ENCODE assay signal across 8 cellular contexts in genomic region chr4:37383579-37384229, GRCh38.
DNase-seq lines count a peak whose midpoint lies in the region; ATAC-seq and TF ChIP-seq lines count a peak whose summit lies in the region.

No MANE protein-coding gene starts in this region.

- no peaks in the 10 kb centered on the region for H3K4me1 ChIP-seq in uterus

- no peak for TF ChIP-seq POLR2A in uterus (IDR thresholded peaks at IDR 0.05)

- H3K27ac ChIP-seq in uterus, result no peak overlapping the region

- no peaks in the 10 kb centered on the region for H3K9me3 ChIP-seq in uterus

- H3K9me3 Mint-ChIP-seq in activated T-cell treated with anti-CD3 and anti-CD28 coated beads, Interleukin-2, amount 50 U/mL, for 24 hours, result no peaks in the 10 kb centered on the region

- H3K27ac Mint-ChIP-seq in activated T-cell treated with anti-CD3 and anti-CD28 coated beads, Interleukin-2, amount 50 U/mL, for 24 hours, result no peak overlapping the region

- TF ChIP-seq CTCF in uterus (IDR thresholded peaks at IDR 0.05), result peak in 2 of 4 experiments; percentile 26 to 32

- peaks cover 15% of the 10 kb centered on the region for H3K27me3 Mint-ChIP-seq in activated T-cell treated with anti-CD3 and anti-CD28 coated beads, Interleukin-2, amount 50 U/mL, for 24 hours

- H3K4me3 ChIP-seq in uterus, result no peak overlapping the region

- no peaks in the 10 kb centered on the region for H3K36me3 Mint-ChIP-seq in activated T-cell treated with anti-CD3 and anti-CD28 coated beads, Interleukin-2, amount 50 U/mL, for 24 hours (ENCODE audit: low read depth)

- H3K4me1 Mint-ChIP-seq in activated T-cell treated with anti-CD3 and anti-CD28 coated beads, Interleukin-2, amount 50 U/mL, for 24 hours (ENCODE audit: low read depth), result no peaks in the 10 kb centered on the region

- no peak overlapping the region for H3K4me3 Mint-ChIP-seq in activated T-cell treated with anti-CD3 and anti-CD28 coated beads, Interleukin-2, amount 50 U/mL, for 24 hours

- intact Hi-C loops in uterus (cut with DNase I; ENCODE audit: low total_unique reads), result no loop called here

- H3K36me3 ChIP-seq in uterus, result no peaks in the 10 kb centered on the region

- ATAC-seq in GM18867 (IDR thresholded peaks at IDR 0.05; ENCODE audit: unreplicated experiment), result peak; percentile 71
- ATAC-seq in SK-N-SH treated with all-trans-retinoic acid at 6 μM for 48 hours, result peak; percentile 74

- H3K27me3 ChIP-seq in uterus, result no peaks in the 10 kb centered on the region

- DNase-seq in Caki2 (ENCODE audit: low read depth), result peak; percentile 25
- DNase-seq in HuH-7 (ENCODE audit: low spot score), result peak; percentile 25
- peak; percentile 38 for DNase-seq in globus pallidus (ENCODE audit: low spot score)
- DNase-seq in superior temporal gyrus (ENCODE audit: extremely low spot score), result peak; percentile 84
- DNase-seq in uterus, result no peak
- DNase-seq in activated T-cell treated with anti-CD3 and anti-CD28 coated beads, Interleukin-2, amount 50 U/mL, for 24 hours, result no peak

- in situ Hi-C loops in Caki2 (cut with HindIII; ENCODE audit: low pct_unique_long_range_greater_than_20kb, low sequenced_read_pairs), result no loop called here

TF ChIP-seq in SK-N-SH treated with all-trans-retinoic acid at 6 μM for 48 hours, 23 proteins besides CTCF, POLR2A, EP300 and RAD21:
- no peak for TF ChIP-seq ZNF70 (CRISPR knock-in tag; IDR thresholded peaks at IDR 0.05)
- no peak for TF ChIP-seq ZFP30 (CRISPR knock-in tag; IDR thresholded peaks at IDR 0.05)
- TF ChIP-seq PATZ1 (CRISPR knock-in tag; IDR thresholded peaks at IDR 0.05; ENCODE audit: borderline replicate concordance), result no peak
- TF ChIP-seq SNAI2 (CRISPR knock-in tag; IDR thresholded peaks at IDR 0.05), result no peak
- no peak for TF ChIP-seq ISL1 (CRISPR knock-in tag; IDR thresholded peaks at IDR 0.05)

Comparison
In these comparisons a context has a peak if more than half of its experiments do, and no peak if none do; other contexts are left out.
1. DNase-seq: peak in Caki2 (single experiment), HuH-7 (single experiment), globus pallidus (single experiment) and superior temporal gyrus (single experiment); none in uterus (0 of 2) and activated T-cell treated with anti-CD3 and anti-CD28 coated beads, Interleukin-2, amount 50 U/mL, for 24 hours (single experiment).